ENCODE assay signal across 13 cellular contexts in the genomic region with DNA sequence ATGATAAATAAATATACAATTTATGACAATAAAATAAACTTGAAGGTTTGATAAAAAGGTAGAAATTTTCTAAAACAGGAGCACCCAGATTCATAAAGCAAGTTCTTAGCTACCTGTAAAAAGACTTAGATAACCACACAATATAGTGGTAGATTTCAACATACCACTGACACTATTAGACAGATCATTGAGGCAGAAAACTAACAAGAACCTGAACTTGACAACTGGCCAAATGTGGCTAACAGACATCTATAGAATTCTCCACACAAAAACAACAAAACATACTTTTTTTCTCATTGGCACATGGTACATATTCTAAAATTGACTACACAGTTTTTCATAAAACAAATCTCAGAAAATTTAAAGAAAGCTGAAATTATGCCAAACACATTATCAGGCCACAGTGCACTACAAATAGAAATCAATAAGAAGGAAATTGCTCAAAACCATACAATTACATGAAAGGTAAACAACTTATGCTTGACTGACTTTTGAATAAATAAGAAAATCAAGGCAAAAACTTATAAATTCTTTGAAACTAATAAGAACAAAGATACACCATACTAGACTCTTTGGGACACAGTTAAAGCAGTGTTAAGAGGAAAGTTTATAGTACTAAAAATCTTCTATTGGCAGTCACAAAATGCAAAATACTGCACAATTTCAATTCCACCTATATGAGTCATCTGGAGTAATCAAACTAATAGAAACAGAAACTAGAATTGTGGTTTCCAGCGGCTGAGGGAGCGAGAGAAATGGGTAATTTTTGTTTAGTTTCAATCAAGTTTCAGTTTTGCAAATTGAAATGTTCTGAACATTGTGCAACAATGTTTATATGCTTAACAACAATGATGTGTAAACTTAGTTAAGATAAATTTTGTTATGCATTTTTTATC.
DNase-seq lines count a peak whose midpoint lies in the region; ATAC-seq, FAIRE-seq and TF ChIP-seq lines count a peak whose summit lies in the region.
"Had no signal": no experiment of that assay in that cellular context is flagged by ENCODE, and none has a peak within 500 bp of the region (broad histone marks: within the 10 kb centered on the region; RNA-seq: fewer than 3 reads in every experiment).

No MANE protein-coding gene starts in this region.

- H3K4me1 ChIP-seq in astrocyte (ENCODE audit: insufficient read depth, low read length) = no peaks in the 10 kb centered on the region

- H3K36me3 ChIP-seq in astrocyte (ENCODE audit: insufficient read depth, low read length) = no peaks in the 10 kb centered on the region

- no peaks in the 10 kb centered on the region for H3K27me3 Mint-ChIP-seq in astrocyte (ENCODE audit: low read depth, unreplicated experiment)
- H3K27me3 Mint-ChIP-seq: memory B cell had no signal

- H3K9me3 ChIP-seq in astrocyte (ENCODE audit: insufficient read depth, low read depth, low read length) = no peaks in the 10 kb centered on the region

- no peaks in the 10 kb centered on the region for H3K4me1 Mint-ChIP-seq in astrocyte (ENCODE audit: low read depth, unreplicated experiment)
- H3K4me1 Mint-ChIP-seq: memory B cell had no signal

- DNase-seq in astrocyte (ENCODE audit: low read depth) = no peak
- no peak for DNase-seq in NCI-H748 (lab: John Stamatoyannopoulos, UW; ENCODE audit: unreplicated experiment)
- DNase-seq in NCI-H187 treated with DMSO at 0.1 percent for 48 hours (lab: John Stamatoyannopoulos, UW) = no peak
- DNase-seq in kidney glomerular epithelial cell (lab: John Stamatoyannopoulos, UW) = no peak
- DNase-seq in C1 segment of cervical spinal cord (lab: John Stamatoyannopoulos, UW) = no peak
- DNase-seq: activated CD4-positive, alpha-beta T cell treated with anti-CD3 and anti-CD28 coated beads, Interleukin-2, amount 50 U/mL, for 48 hours; HFFc6; NCI-H2107 had no signal

- no peak for TF ChIP-seq CTCF in astrocyte (IDR thresholded peaks at IDR 0.05; ENCODE audit: insufficient read depth, low read depth, low read length)

- H3K4me3 ChIP-seq in astrocyte (ENCODE audit: insufficient read depth, low read depth, low read length) = no peak overlapping the region

- H4K20me1 ChIP-seq in astrocyte (ENCODE audit: insufficient read depth, low read length) = no peaks in the 10 kb centered on the region

- peak; percentile 91 for FAIRE-seq in astrocyte (lab: Jason Lieb, UNC)
- FAIRE-seq: bronchial epithelial cell had no signal

- H3K9me3 Mint-ChIP-seq in astrocyte (ENCODE audit: unreplicated experiment) = no peaks in the 10 kb centered on the region
- H3K9me3 Mint-ChIP-seq: memory B cell had no signal

- no peak overlapping the region for H3K4me3 Mint-ChIP-seq in astrocyte (ENCODE audit: unreplicated experiment)
- H3K4me3 Mint-ChIP-seq: HFFc6, memory B cell had no signal

- no peaks in the 10 kb centered on the region for H3K36me3 Mint-ChIP-seq in astrocyte (ENCODE audit: low read depth, unreplicated experiment)
- H3K36me3 Mint-ChIP-seq: memory B cell had no signal

- H2AFZ ChIP-seq in astrocyte (ENCODE audit: low read depth, low read length) = no peak overlapping the region

- no peak overlapping the region for H3K27ac ChIP-seq in astrocyte (ENCODE audit: low read depth, low read length)

- peak; percentile 93 for ATAC-seq in GM18867 (IDR thresholded peaks at IDR 0.05; ENCODE audit: unreplicated experiment)
- peak; percentile 88 for ATAC-seq in GM21390 (IDR thresholded peaks at IDR 0.05; ENCODE audit: unreplicated experiment)
- ATAC-seq in HG03139 (IDR thresholded peaks at IDR 0.05; ENCODE audit: unreplicated experiment) = peak; percentile 81

- H3K27ac Mint-ChIP-seq in astrocyte (ENCODE audit: unreplicated experiment) = no peak overlapping the region
- H3K27ac Mint-ChIP-seq: HFFc6, memory B cell had no signal

- no peak overlapping the region for H3K4me2 ChIP-seq in astrocyte (ENCODE audit: low read length)

- no peaks in the 10 kb centered on the region for H3K27me3 ChIP-seq in astrocyte (ENCODE audit: insufficient read depth, low read length)

- no peak overlapping the region for H3K9ac ChIP-seq in astrocyte (ENCODE audit: low read length)

- no peaks in the 10 kb centered on the region for H3K79me2 ChIP-seq in astrocyte (ENCODE audit: insufficient read depth, low read length)
